8 cellular contexts compared by ENCODE assay signal in genomic region chr3:75502769-75503759, GRCh38.
DNase-seq lines count a peak whose midpoint lies in the region; ATAC-seq and TF ChIP-seq lines count a peak whose summit lies in the region.
"Not testable (repeated sequence)": the region's sequence is repeated elsewhere in the genome, so short reads cannot be mapped to it uniquely, and the experiment has no call there.

No MANE protein-coding gene starts in this region.

- H3K4me1 ChIP-seq in right cardiac atrium (ENCODE audit: control insufficient read depth, insufficient read depth, low read length); vagina: not testable (repeated sequence)

- TF ChIP-seq CTCF in cardiac fibroblast (IDR thresholded peaks at IDR 0.05; ENCODE audit: low read depth, low read length); vagina (IDR thresholded peaks at IDR 0.05): not testable (repeated sequence)

- intact Hi-C loops in right cardiac atrium (cut with DNase I); vagina (cut with DNase I): not testable (repeated sequence)

- not testable (repeated sequence) for H3K36me3 ChIP-seq in vagina

- WGBS in right cardiac atrium, result 17% methylated on average over 18 of the region's 18 CpGs

- H3K4me3 ChIP-seq in cardiac fibroblast (replicated peaks in 1 of 2; ENCODE audit: low read depth in 2 of 2, low read length in 2 of 2), result not testable (repeated sequence)
- H3K4me3 ChIP-seq in right cardiac atrium (ENCODE audit: low read length) (peak overlapping the region; percentile 29), vagina (peak overlapping the region; percentile 13 to 35)

- DNase-seq in H4 (ENCODE audit: low spot score) (peak; percentile 10), NCI-H1417 (lab: John Stamatoyannopoulos, UW) (peak; percentile 13 to 74 (median 36)), RPMI7951 (ENCODE audit: low read depth) (peak; percentile 74), cardiac fibroblast (ENCODE audit: low read depth in 2 of 2) (peak; percentile 2 to 5), medulla oblongata (ENCODE audit: extremely low spot score) (peak; percentile 7), pons (ENCODE audit: low spot score) (peak; percentile 15)
- DNase-seq in right cardiac atrium; vagina (ENCODE audit: extremely low spot score in 2 of 2): not testable (repeated sequence)

- TF ChIP-seq POLR2A in vagina (IDR thresholded peaks at IDR 0.05), result not testable (repeated sequence)

- not testable (repeated sequence) for ATAC-seq in right cardiac atrium

- H3K27me3 ChIP-seq in right cardiac atrium (ENCODE audit: control insufficient read depth, insufficient read depth); vagina: not testable (repeated sequence)

- H3K9me3 ChIP-seq in right cardiac atrium (ENCODE audit: control insufficient read depth, low read length); vagina: not testable (repeated sequence)

- not testable (repeated sequence) for H3K27ac ChIP-seq in right cardiac atrium (ENCODE audit: low read length); vagina
